Comparison of ENCODE assay signal across 9 cellular contexts in the genomic region with DNA sequence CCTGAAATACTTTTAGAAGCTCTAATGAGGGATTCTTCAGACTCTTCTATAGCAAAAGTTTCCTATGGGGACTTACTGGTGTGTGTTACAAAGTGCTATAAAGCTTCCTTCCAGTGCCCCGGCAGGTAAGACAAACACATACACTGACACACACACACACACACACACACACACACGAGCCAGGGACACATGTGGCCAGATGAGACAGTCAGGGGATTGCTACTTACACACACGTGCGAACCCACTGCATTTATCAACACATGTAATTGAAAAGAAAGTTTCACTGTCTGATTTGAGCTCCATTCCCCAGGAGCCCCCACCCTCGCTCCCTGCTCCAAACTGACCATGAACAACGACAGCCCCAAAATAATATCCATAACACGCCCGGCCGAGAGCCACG.
DNase-seq lines count a peak whose midpoint lies in the region; ATAC-seq and TF ChIP-seq lines count a peak whose summit lies in the region.
"Had no signal": no experiment of that assay in that cellular context is flagged by ENCODE, and none has a peak within 500 bp of the region (broad histone marks: within the 10 kb centered on the region; RNA-seq: fewer than 3 reads in every experiment).

No MANE protein-coding gene starts in this region.

- no peak overlapping the region for H3K27ac Mint-ChIP-seq in activated naive CD8-positive, alpha-beta T cell treated with anti-CD3 and anti-CD28 coated beads, Interleukin-2, amount 10 ng/mL, durations not matched to agents 7 days and 5 days
- H3K27ac Mint-ChIP-seq: activated CD4-positive, alpha-beta memory T cell treated with anti-CD3 and anti-CD28 coated beads for 36 hours had no signal

- ATAC-seq in activated naive CD8-positive, alpha-beta T cell treated with anti-CD3 and anti-CD28 coated beads, Interleukin-2, amount 10 ng/mL, durations not matched to agents 7 days and 5 days (ENCODE audit: low read depth) = no peak
- ATAC-seq in HG03196 (IDR thresholded peaks at IDR 0.05; ENCODE audit: unreplicated experiment) = no peak

- DNase-seq in activated naive CD8-positive, alpha-beta T cell treated with anti-CD3 and anti-CD28 coated beads, Interleukin-2, amount 10 ng/mL, durations not matched to agents 7 days and 5 days = no peak
- DNase-seq in mucosa of gallbladder (ENCODE audit: low spot score) (no peak), posterior vena cava (ENCODE audit: low spot score) (no peak), NCI-H510A treated with DMSO at 0.1 percent for 48 hours (lab: John Stamatoyannopoulos, UW) (no peak)

- H3K9ac ChIP-seq in iPS-18a (ENCODE audit: low read length) (peak overlapping the region; percentile 65), skeletal muscle satellite cell (ENCODE audit: low read depth, low read length) (peak overlapping the region; percentile 87)

- H3K9me3 Mint-ChIP-seq in activated naive CD8-positive, alpha-beta T cell treated with anti-CD3 and anti-CD28 coated beads, Interleukin-2, amount 10 ng/mL, durations not matched to agents 7 days and 5 days = no peaks in the 10 kb centered on the region
- H3K9me3 Mint-ChIP-seq: activated CD4-positive, alpha-beta memory T cell treated with anti-CD3 and anti-CD28 coated beads for 36 hours had no signal

- H3K4me3 Mint-ChIP-seq in activated naive CD8-positive, alpha-beta T cell treated with anti-CD3 and anti-CD28 coated beads, Interleukin-2, amount 10 ng/mL, durations not matched to agents 7 days and 5 days = peak overlapping the region; percentile 76

- peak overlapping the region; percentile 38 for H3K27ac ChIP-seq in iPS-18a (ENCODE audit: low read length)

- peaks cover 31% of the 10 kb centered on the region for H3K27me3 Mint-ChIP-seq in activated naive CD8-positive, alpha-beta T cell treated with anti-CD3 and anti-CD28 coated beads, Interleukin-2, amount 10 ng/mL, durations not matched to agents 7 days and 5 days

- intact Hi-C loops in posterior vena cava (cut with DNase I) = no loop called here

- H3K36me3 ChIP-seq in iPS-18a (ENCODE audit: control insufficient read depth, low read depth, low read length) = peaks cover 1% of the 10 kb centered on the region
- H3K36me3 ChIP-seq in skeletal muscle satellite cell (ENCODE audit: insufficient read depth, low read length) = peaks cover 26% of the 10 kb centered on the region

- H3K27me3 ChIP-seq in iPS-18a (ENCODE audit: control insufficient read depth, insufficient read depth, low read length) (no peaks in the 10 kb centered on the region), skeletal muscle satellite cell (ENCODE audit: control insufficient read depth, insufficient read depth, low read length) (no peaks in the 10 kb centered on the region)

- H3K4me1 ChIP-seq in iPS-18a (ENCODE audit: control insufficient read depth, low read depth, low read length) (peaks cover 45% of the 10 kb centered on the region), skeletal muscle satellite cell (ENCODE audit: control insufficient read depth, insufficient read depth, low read length) (peaks cover 46% of the 10 kb centered on the region)

- peak; percentile 12 for TF ChIP-seq POLR2A in GM19099 (IDR thresholded peaks at IDR 0.05; ENCODE audit: extremely low read depth, insufficient read length, low read depth)

- peak overlapping the region; percentile 94 for H3K4me2 ChIP-seq in skeletal muscle satellite cell (ENCODE audit: low read length)

- H3K4me3 ChIP-seq in iPS-18a (ENCODE audit: low read length) = peak overlapping the region; percentile 66
- H3K4me3 ChIP-seq in skeletal muscle satellite cell (ENCODE audit: low read length) = peak overlapping the region; percentile 94

- POLR2A ChIA-PET in activated naive CD8-positive, alpha-beta T cell treated with anti-CD3 and anti-CD28 coated beads, Interleukin-2, amount 10 ng/mL, durations not matched to agents 7 days and 5 days (lab: Charles Lee) = interaction anchor here (0.6 kb wide), 1 partner anchor 21 kb away, joined by 3 read pairs; no protein-coding TSS in a partner anchor

- H3K4me1 Mint-ChIP-seq in activated naive CD8-positive, alpha-beta T cell treated with anti-CD3 and anti-CD28 coated beads, Interleukin-2, amount 10 ng/mL, durations not matched to agents 7 days and 5 days = peaks cover 18% of the 10 kb centered on the region

- no peaks in the 10 kb centered on the region for H3K9me3 ChIP-seq in iPS-18a (ENCODE audit: control insufficient read depth, low read depth, low read length)
- H3K9me3 ChIP-seq in skeletal muscle satellite cell (replicated peaks; ENCODE audit: low read length) = no peaks in the 10 kb centered on the region

- H3K36me3 Mint-ChIP-seq in activated naive CD8-positive, alpha-beta T cell treated with anti-CD3 and anti-CD28 coated beads, Interleukin-2, amount 10 ng/mL, durations not matched to agents 7 days and 5 days = no peaks in the 10 kb centered on the region
- H3K36me3 Mint-ChIP-seq: activated CD4-positive, alpha-beta memory T cell treated with anti-CD3 and anti-CD28 coated beads for 36 hours had no signal
